Comparison of ENCODE assay signal across 8 cellular contexts in genomic region chr4:103046416-103047290, GRCh38. TPM values are rescaled to one million over a fixed set of nuclear protein-coding genes. Genes with fewer than 3 reads are reported as not detected.
DNase-seq lines count a peak whose midpoint lies in the region; TF ChIP-seq lines count a peak whose summit lies in the region.

No MANE protein-coding gene starts in this region.

- H3K36me3 Mint-ChIP-seq in nephron (ENCODE audit: low read depth), result no peaks in the 10 kb centered on the region

- H3K9me3 ChIP-seq in esophagus muscularis mucosa, result no peaks in the 10 kb centered on the region

- no peaks in the 10 kb centered on the region for H3K9me3 Mint-ChIP-seq in nephron

- TF ChIP-seq EP300 in esophagus muscularis mucosa (IDR thresholded peaks at IDR 0.05), result no peak

- H3K4me1 Mint-ChIP-seq in nephron, result no peaks in the 10 kb centered on the region

- no peak overlapping the region for H3K4me3 ChIP-seq in esophagus muscularis mucosa

- POLR2A ChIA-PET in HEK293T (lab: Yijun Ruan, JAX), result no interaction called here

- DNase-seq in ACHN (peak; percentile 57), HEK293T (ENCODE audit: extremely low spot score) (peak; percentile 61), M059J (ENCODE audit: low read depth) (peak; percentile 30), esophagus muscularis mucosa (ENCODE audit: extremely low spot score) (no peak), NCI-H524 treated with DMSO at 0.1 percent for 48 hours (lab: John Stamatoyannopoulos, UW) (no peak)
- DNase-seq in activated CD4-positive, alpha-beta T cell treated with anti-CD3 and anti-CD28 coated beads for 24 hours (ENCODE audit: low read depth in 2 of 2), result peak; percentile 10 to 13

- no peak overlapping the region for H3K27ac ChIP-seq in esophagus muscularis mucosa (replicated peaks in 1 of 4)

- TF ChIP-seq POLR2A in esophagus muscularis mucosa (IDR thresholded peaks at IDR 0.05; ENCODE audit: low read depth), result no peak

- 47% methylated on average over 5 of the region's 5 CpGs for whole genome bisulfite sequencing in esophagus muscularis mucosa

- intact Hi-C loops in esophagus muscularis mucosa (cut with DNase I), result loop anchor here (5.0 kb wide), 1 partner anchor 56 kb away; no protein-coding TSS in a partner anchor

- no peak overlapping the region for H3K27ac Mint-ChIP-seq in nephron

- in situ Hi-C loops in ACHN (cut with HindIII; ENCODE audit: low pct_ligation_motif_present, low pct_unique_long_range_greater_than_20kb, low sequenced_read_pairs), result no loop called here

- peak; percentile 84 for TF ChIP-seq CTCF in GM12872 (IDR thresholded peaks at IDR 0.05; ENCODE audit: insufficient read depth, low read depth, low read length)
- peak; percentile 50 to 76 (median 55) for TF ChIP-seq CTCF in esophagus muscularis mucosa (IDR thresholded peaks at IDR 0.05)
- TF ChIP-seq CTCF in nephron (IDR thresholded peaks at IDR 0.05; ENCODE audit: unreplicated experiment in 3 of 3), result peak; percentile 49 to 64 (median 61)

- H3K27me3 Mint-ChIP-seq in nephron (ENCODE audit: low read depth), result no peaks in the 10 kb centered on the region

- H3K4me3 Mint-ChIP-seq in nephron, result no peak overlapping the region

- peaks cover 16 to 64% (median 21%) of the 10 kb centered on the region in 4 donors for H3K36me3 ChIP-seq in esophagus muscularis mucosa

- no peaks in the 10 kb centered on the region for H3K4me1 ChIP-seq in esophagus muscularis mucosa

- CTCF ChIA-PET in HEK293T (lab: Yijun Ruan, JAX), result interaction anchor here (0.5 kb wide), 1 partner anchor 47 kb away, joined by 3 read pairs; no protein-coding TSS in a partner anchor

- H3K27me3 ChIP-seq in esophagus muscularis mucosa, result no peaks in the 10 kb centered on the region

TF ChIP-seq in HEK293T, 16 proteins besides CTCF, POLR2A, EP300 and RAD21:
- no peak for TF ChIP-seq PKNOX1 (IDR thresholded peaks at IDR 0.05)
- no peak for TF ChIP-seq ZNF384 (IDR thresholded peaks at IDR 0.05)
- no peak for TF ChIP-seq BHLHE40 (IDR thresholded peaks at IDR 0.05; ENCODE audit: borderline replicate concordance)
- TF ChIP-seq NFRKB (IDR thresholded peaks at IDR 0.05), result no peak
- TF ChIP-seq FOXM1 (IDR thresholded peaks at IDR 0.05; ENCODE audit: borderline replicate concordance), result no peak
- TF ChIP-seq FOXK2 (IDR thresholded peaks at IDR 0.05), result no peak
- no peak for TF ChIP-seq CTBP1 (IDR thresholded peaks at IDR 0.05; ENCODE audit: borderline replicate concordance)
- no peak for TF ChIP-seq ARNT (IDR thresholded peaks at IDR 0.05)
- no peak for TF ChIP-seq TARDBP (IDR thresholded peaks at IDR 0.05)
- TF ChIP-seq LEF1 (IDR thresholded peaks at IDR 0.05; ENCODE audit: borderline replicate concordance), result no peak
- no peak for TF ChIP-seq HDGF (IDR thresholded peaks at IDR 0.05; ENCODE audit: borderline replicate concordance)
- TF ChIP-seq ELF4 (IDR thresholded peaks at IDR 0.05), result no peak
- no peak for TF ChIP-seq SUZ12 (IDR thresholded peaks at IDR 0.05)
- TF ChIP-seq FOXA1 (IDR thresholded peaks at IDR 0.05), result no peak
- TF ChIP-seq L3MBTL2 (conservative IDR thresholded peaks at IDR 0.05), result no peak
- no peak for TF ChIP-seq SP1 (IDR thresholded peaks at IDR 0.05)

RNA-seq across cellular contexts. Expression of gene SLC9B1, which starts 27.1 kb away (rescaled TPM):
- not detected in 2 replicates for total RNA-seq in M059J (2014; rRNA removed; shearing (Covaris generic))
- 1 to 10 TPM in 1 of 4 donors, under 1 TPM in 2, not detected in 1; 0.29 to 1.3 (median 0.99) TPM for total RNA-seq in esophagus muscularis mucosa

RNA-seq across cellular contexts. Expression of gene SLC9B2, which starts 29.9 kb away (rescaled TPM):
- total RNA-seq in M059J (2014; rRNA removed; shearing (Covaris generic)), result 3.7 and 4.0 TPM in 2 replicates
- total RNA-seq in esophagus muscularis mucosa, result 10 to 100 TPM; 12.9 to 34.0 (median 19.0) TPM

RNA-seq across cellular contexts. Expression of gene BDH2, which starts 53.0 kb away (rescaled TPM):
- 17.3 and 25.1 TPM in 2 replicates for total RNA-seq in M059J (2014; rRNA removed; shearing (Covaris generic))
- 10 to 100 TPM; 31.6 to 59.4 (median 47.1) TPM for total RNA-seq in esophagus muscularis mucosa

Comparison
In these comparisons a context has a peak if more than half of its experiments do, and no peak if none do; other contexts are left out.
1. DNase-seq: peak in ACHN (single experiment), HEK293T (single experiment), M059J (single experiment) and activated CD4-positive, alpha-beta T cell treated with anti-CD3 and anti-CD28 coated beads for 24 hours (2 of 2); none in esophagus muscularis mucosa (single experiment) and NCI-H524 treated with DMSO at 0.1 percent for 48 hours (single experiment).
2. Peak in every context shown above with its lines, with median percentiles within 50 percentile points of each other: CTCF ChIP-seq.